Comparison of ENCODE assay signal across 16 cellular contexts in the genomic region with DNA sequence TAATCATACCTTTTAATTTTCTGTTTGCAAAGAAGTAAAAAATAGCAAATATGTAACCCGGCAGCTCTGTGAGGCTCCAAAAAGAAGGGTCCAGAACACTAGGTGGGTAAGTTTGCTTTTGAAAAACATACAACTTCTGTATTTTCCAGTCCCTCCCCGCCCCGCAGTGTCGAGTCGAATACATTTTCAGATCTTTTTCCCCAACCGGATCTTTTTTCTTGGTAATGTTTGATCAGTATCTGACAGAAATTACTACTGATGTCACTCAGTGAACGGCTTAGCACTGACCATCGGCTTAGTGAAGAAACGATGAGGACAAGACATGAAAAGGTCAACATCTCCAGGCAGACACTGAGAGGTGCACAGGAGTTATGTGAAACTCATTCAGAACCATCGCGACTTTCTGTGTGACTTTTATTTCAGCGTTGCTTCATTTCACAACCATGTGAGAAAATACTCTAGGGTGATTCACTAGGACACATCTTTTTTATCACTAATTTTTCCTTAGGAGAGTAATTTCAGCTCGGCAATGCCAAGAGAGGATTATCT. TPM values are rescaled to one million over a fixed set of nuclear protein-coding genes. Genes with fewer than 3 reads are reported as not detected.
DNase-seq lines count a peak whose midpoint lies in the region; ATAC-seq and TF ChIP-seq lines count a peak whose summit lies in the region.
"Had no signal": no experiment of that assay in that cellular context is flagged by ENCODE, and none has a peak within 500 bp of the region (broad histone marks: within the 10 kb centered on the region; RNA-seq: fewer than 3 reads in every experiment).

No MANE protein-coding gene starts in this region.

- no peaks in the 10 kb centered on the region for H3K36me3 Mint-ChIP-seq in WTC11

- peaks cover 33 to 64% (median 58%) of the 10 kb centered on the region in 3 donors for H3K27me3 ChIP-seq in sigmoid colon

- DNase-seq in WTC11 (ENCODE audit: low spot score) (no peak), sigmoid colon (no peak), NCI-H774 (lab: John Stamatoyannopoulos, UW) (no peak), COLO829 (ENCODE audit: low spot score) (no peak), LoVo (ENCODE audit: low spot score) (no peak)
- DNase-seq: activated CD4-positive, alpha-beta T cell treated with anti-CD3 and anti-CD28 coated beads for 4 hours; CD8-positive, alpha-beta T cell; NCI-H2029 treated with DMSO at 0.1 percent for 48 hours; pancreas; stimulated activated CD4-positive, alpha-beta T cell treated with anti-CD3 and anti-CD28 coated beads, Interleukin-1b, Interleukin-23, amount 100 ng/mL, for 48 hours had no signal

- WGBS in sigmoid colon, 2 donors: 51 to 58% methylated on average over 13 of the region's 13 CpGs

- CTCF ChIA-PET in WTC11 (lab: Charles Lee): interaction anchor here (0.9 to 2.7 kb wide), 3 partner anchors 11 to 162 kb away, joined by 4 to 20 read pairs (median 9); partner anchors contain the start of gene ISL2

- peak overlapping the region; percentile 71 for H3K4me3 Mint-ChIP-seq in WTC11

- no peak overlapping the region for H3K27ac Mint-ChIP-seq in WTC11
- H3K27ac Mint-ChIP-seq: activated T-helper 2 cell treated with anti-CD3 and anti-CD28 coated beads, Interferon-gamma antibody, Interleukin-2, Interleukin-4, amounts not matched to agents 10 μg/mL and 5 μg/mL and 100 μg/mL, durations not matched to agents 14 hours and 24 hours and 36 hours; CD8-positive, alpha-beta T cell; stimulated activated effector memory CD8-positive, alpha-beta T cell treated with anti-CD3 and anti-CD28 coated beads, Interleukin-12 subunit alpha, Interleukin-12 subunit beta, amount 100 ng/mL, for 72 hours had no signal

- H3K27ac ChIP-seq in sigmoid colon: peak overlapping the region in 3 of 4 donors; percentile 67 to 76 (median 68)
- H3K27ac ChIP-seq: KMS-11, pancreas had no signal

- no peak for TF ChIP-seq EP300 in sigmoid colon (IDR thresholded peaks at IDR 0.05)

- intact Hi-C loops in sigmoid colon (cut with DNase I): no loop called here

- H3K36me3 ChIP-seq in ES-I3 (ENCODE audit: insufficient read depth, low read length): no peaks in the 10 kb centered on the region
- no peaks in the 10 kb centered on the region for H3K36me3 ChIP-seq in sigmoid colon

- peak overlapping the region; percentile 69; the same call in 1 of the 2 replicates for H3K9ac ChIP-seq in ES-I3 (ENCODE audit: low read depth, low read length)
- H3K9ac ChIP-seq: KMS-11 had no signal

- no peaks in the 10 kb centered on the region for H3K9me3 Mint-ChIP-seq in WTC11
- H3K9me3 Mint-ChIP-seq: activated T-helper 2 cell treated with anti-CD3 and anti-CD28 coated beads, Interferon-gamma antibody, Interleukin-2, Interleukin-4, amounts not matched to agents 10 μg/mL and 5 μg/mL and 100 μg/mL, durations not matched to agents 14 hours and 24 hours and 36 hours; CD8-positive, alpha-beta T cell; stimulated activated effector memory CD8-positive, alpha-beta T cell treated with anti-CD3 and anti-CD28 coated beads, Interleukin-12 subunit alpha, Interleukin-12 subunit beta, amount 100 ng/mL, for 72 hours had no signal

- TF ChIP-seq CTCF in WTC11 (IDR thresholded peaks at IDR 0.05) (no peak), sigmoid colon (IDR thresholded peaks at IDR 0.05) (no peak)

- H3K27me3 Mint-ChIP-seq in WTC11 (ENCODE audit: low read depth): peaks cover 88% of the 10 kb centered on the region

- POLR2A ChIA-PET in WTC11 (lab: Charles Lee): interaction anchor here (1.0 to 2.8 kb wide), 3 partner anchors 9 to 36 kb away, joined by 3 to 29 read pairs (median 3); partner anchors contain the start of gene ISL2

- ATAC-seq in WTC11 (no peak), GM21515 (IDR thresholded peaks at IDR 0.05; ENCODE audit: unreplicated experiment) (no peak)
- ATAC-seq: CD8-positive, alpha-beta T cell; stimulated activated effector memory CD8-positive, alpha-beta T cell treated with anti-CD3 and anti-CD28 coated beads, Interleukin-12 subunit alpha, Interleukin-12 subunit beta, amount 100 ng/mL, for 72 hours had no signal

- peaks cover 18% of the 10 kb centered on the region for H3K4me1 Mint-ChIP-seq in WTC11

- H3K9me3 ChIP-seq in ES-I3 (ENCODE audit: control insufficient read depth, insufficient read depth, low read length) (no peaks in the 10 kb centered on the region), iPS-18c (ENCODE audit: control insufficient read depth, insufficient read depth, low read length) (peaks cover 2% of the 10 kb centered on the region), sigmoid colon (no peaks in the 10 kb centered on the region)
- H3K9me3 ChIP-seq: pancreas had no signal

- TF ChIP-seq POLR2A in sigmoid colon (IDR thresholded peaks at IDR 0.05): no peak

- H3K4me1 ChIP-seq in ES-I3 (ENCODE audit: insufficient read depth, low read length) (peaks cover 5% of the 10 kb centered on the region; the same call in 1 of the 2 replicates), sigmoid colon (peaks cover 0 to 26% (median 21%) of the 10 kb centered on the region in 4 donors)

- peak overlapping the region; percentile 61; the same call in 1 of the 2 replicates for H3K4me3 ChIP-seq in iPS-18c (ENCODE audit: insufficient read depth, low read depth, low read length)
- peak overlapping the region in 3 of 4 donors; percentile 44 to 53 (median 50) for H3K4me3 ChIP-seq in sigmoid colon

TF ChIP-seq in WTC11, 78 proteins besides CTCF, POLR2A, EP300 and RAD21:
- TF ChIP-seq PRRX2 (CRISPR knock-in tag; IDR thresholded peaks at IDR 0.05): no peak

RNA-seq across cellular contexts. Expression of gene ISL2, which starts 11.0 kb away (rescaled TPM):
- total RNA-seq in WTC11 (2021) (0.18 to 0.37 TPM (median 0.24 TPM) in 3 replicates), sigmoid colon (1 to 10 TPM; 2.2 to 6.4 (median 2.8) TPM)
- 1 to 10 TPM in 1 of 3 donors, under 1 TPM in 1, not detected in 1; 0.52 to 2.4 TPM for polyA plus RNA-seq in sigmoid colon
- total RNA-seq: CD8-positive, alpha-beta T cell had no signal

RNA-seq across cellular contexts. Expression of gene ETFA, which starts 36.3 kb away (rescaled TPM):
- total RNA-seq in WTC11 (2021) (84.4 to 97.7 TPM (median 85.4 TPM) in 3 replicates), sigmoid colon (100 to 1,000 TPM in 1 of 4 donors, 10 to 100 TPM in 3; 58.4 to 102 (median 82.0) TPM)
- polyA plus RNA-seq in sigmoid colon: 100 to 1,000 TPM; 191 to 476 (median 258) TPM
